Comparison of ENCODE assay signal across 25 cellular contexts in genomic region chr5:143730112-143730801, GRCh38.
"Had no signal": no experiment of that assay in that cellular context is flagged by ENCODE, and none has a peak within 500 bp of the region (broad histone marks: within the 10 kb centered on the region; RNA-seq: fewer than 3 reads in every experiment).

No MANE protein-coding gene starts in this region.

- H3K9me3 ChIP-seq: lower lobe of right lung, pancreas, testis, tibial artery, upper lobe of left lung had no signal

- H3K4me1 Mint-ChIP-seq: immature natural killer cell; natural killer cell; stimulated activated effector memory CD8-positive, alpha-beta T cell treated with anti-CD3 and anti-CD28 coated beads, Interleukin-12 subunit alpha, Interleukin-12 subunit beta, amount 100 ng/mL, for 72 hours had no signal

- H3K36me3 ChIP-seq: esophagus squamous epithelium, lower lobe of right lung, pancreas, sigmoid colon, tibial artery, upper lobe of left lung had no signal

- H3K4me1 ChIP-seq: esophagus squamous epithelium, lower lobe of right lung, pancreas, testis, upper lobe of left lung had no signal

- H3K9me3 Mint-ChIP-seq: natural killer cell; stimulated activated effector memory CD8-positive, alpha-beta T cell treated with anti-CD3 and anti-CD28 coated beads, Interleukin-12 subunit alpha, Interleukin-12 subunit beta, amount 100 ng/mL, for 72 hours had no signal

- DNase-seq: cerebellar nuclear complex; cortex of kidney; effector memory CD8-positive, alpha-beta T cell; erythroblast; esophagus squamous epithelium; foreskin melanocyte; glutamatergic neuron; hypothalamus; immature natural killer cell; islet precursor cell; kidney glomerular epithelial cell; lower lobe of right lung; natural killer cell; occipital lobe; pancreas; retina; sigmoid colon; stimulated activated CD4-positive, alpha-beta T cell treated with anti-CD3 and anti-CD28 coated beads, Interleukin-2, amount 100 ng/mL, for 24 hours; stimulated activated CD4-positive, alpha-beta T cell treated with anti-CD3 and anti-CD28 coated beads, Interleukin-4, amount 100 ng/mL, for 24 hours; stimulated activated naive CD4-positive, alpha-beta T cell treated with Interleukin-2 at 50 U/mL for 16 hours; substantia nigra; testis; tibial artery; upper lobe of left lung had no signal

- ATAC-seq: effector memory CD8-positive, alpha-beta T cell; lower lobe of right lung; natural killer cell; pancreas; stimulated activated effector memory CD8-positive, alpha-beta T cell treated with anti-CD3 and anti-CD28 coated beads, Interleukin-12 subunit alpha, Interleukin-12 subunit beta, amount 100 ng/mL, for 72 hours had no signal

- H3K27ac ChIP-seq: esophagus squamous epithelium, lower lobe of right lung, pancreas, sigmoid colon, testis, tibial artery, upper lobe of left lung had no signal

- H3K4me3 Mint-ChIP-seq: effector memory CD8-positive, alpha-beta T cell; immature natural killer cell; natural killer cell; stimulated activated effector memory CD8-positive, alpha-beta T cell treated with anti-CD3 and anti-CD28 coated beads, Interleukin-12 subunit alpha, Interleukin-12 subunit beta, amount 100 ng/mL, for 72 hours had no signal

- H3K27ac Mint-ChIP-seq: effector memory CD8-positive, alpha-beta T cell; immature natural killer cell; natural killer cell; stimulated activated effector memory CD8-positive, alpha-beta T cell treated with anti-CD3 and anti-CD28 coated beads, Interleukin-12 subunit alpha, Interleukin-12 subunit beta, amount 100 ng/mL, for 72 hours had no signal

- H3K4me3 ChIP-seq: esophagus squamous epithelium, lower lobe of right lung, pancreas, sigmoid colon, testis, tibial artery, upper lobe of left lung had no signal

- H3K27me3 ChIP-seq: esophagus squamous epithelium, pancreas, sigmoid colon, testis, tibial artery, upper lobe of left lung had no signal

- H3K36me3 Mint-ChIP-seq: immature natural killer cell; natural killer cell; stimulated activated effector memory CD8-positive, alpha-beta T cell treated with anti-CD3 and anti-CD28 coated beads, Interleukin-12 subunit alpha, Interleukin-12 subunit beta, amount 100 ng/mL, for 72 hours had no signal
